Comparison of ENCODE assay signal across 8 cellular contexts in the genomic region with DNA sequence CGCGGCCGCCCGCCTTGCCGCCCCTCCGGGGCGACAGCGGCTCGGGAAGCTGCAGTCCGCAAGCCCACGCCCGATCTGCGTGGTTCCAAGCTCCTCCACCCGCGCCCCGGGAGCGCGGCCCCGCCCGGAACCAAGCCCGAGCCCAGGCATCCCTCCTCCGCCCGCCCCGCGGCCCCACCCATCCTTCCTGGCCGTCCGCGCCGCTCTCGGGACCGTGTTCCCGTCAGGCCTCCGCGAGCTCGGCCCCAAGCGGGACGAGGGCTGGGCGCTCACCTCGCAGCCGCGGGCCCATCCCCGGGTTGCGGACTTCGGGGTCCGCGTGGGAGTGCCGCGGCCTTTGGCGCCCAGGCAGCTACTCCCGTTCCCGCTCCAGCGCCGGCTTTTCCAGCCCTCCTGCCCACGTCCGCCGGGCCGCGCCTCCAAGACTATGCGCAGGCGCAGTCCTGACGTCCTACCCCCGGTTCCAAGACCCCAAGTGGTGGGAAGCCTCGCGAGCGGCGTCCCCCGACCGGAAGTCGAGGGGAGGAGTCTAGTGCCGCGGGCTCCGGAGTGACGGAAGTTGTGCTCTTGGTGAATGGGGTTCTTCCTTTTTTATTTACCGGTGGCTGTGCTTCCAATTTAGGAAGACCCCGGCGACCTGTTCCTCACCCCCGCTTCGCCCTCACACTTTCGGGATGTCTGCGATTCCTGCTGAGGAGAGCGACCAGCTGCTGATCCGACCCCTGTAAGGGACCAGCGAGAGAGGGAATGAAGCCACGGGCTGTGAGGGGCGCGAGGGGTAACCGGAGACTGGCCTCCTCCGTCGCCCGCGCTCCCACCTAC. TPM values are rescaled to one million over a fixed set of nuclear protein-coding genes. Genes with fewer than 3 reads are reported as not detected.
DNase-seq lines count a peak whose midpoint lies in the region; ATAC-seq, FAIRE-seq and TF ChIP-seq lines count a peak whose summit lies in the region.

A gene (plus strand): TSS at position 555 of the 822 bp plus-strand sequence. CDS start 120 bp downstream, at position 675.
A gene with protein sequence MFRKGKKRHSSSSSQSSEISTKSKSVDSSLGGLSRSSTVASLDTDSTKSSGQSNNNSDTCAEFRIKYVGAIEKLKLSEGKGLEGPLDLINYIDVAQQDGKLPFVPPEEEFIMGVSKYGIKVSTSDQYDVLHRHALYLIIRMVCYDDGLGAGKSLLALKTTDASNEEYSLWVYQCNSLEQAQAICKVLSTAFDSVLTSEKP (minus strand): TSS at position 429 of the 822 bp plus-strand sequence. CDS start 4,831 bp downstream, outside the sequence.

- peak within 1 kb of the TSS; percentile 90 for H3K9ac ChIP-seq in endothelial cell of umbilical vein (replicated peaks; ENCODE audit: extremely low read depth, insufficient read depth, low read length)

- H3K4me1 ChIP-seq in OCI-LY7 (ENCODE audit: insufficient read depth, low read length, poor library complexity, severe bottlenecking) = peaks cover 25% of the 10 kb centered on the region
- H3K4me1 ChIP-seq in endothelial cell of umbilical vein (ENCODE audit: control insufficient read depth, extremely low read depth, insufficient read depth, low read length) = peaks cover 16% of the 10 kb centered on the region

- H3K9me3 ChIP-seq in OCI-LY7 (ENCODE audit: low read length) (no peaks in the 10 kb centered on the region), endothelial cell of umbilical vein (replicated peaks; ENCODE audit: control insufficient read depth, insufficient read depth, low read length) (no peaks in the 10 kb centered on the region)

- H3K4me2 ChIP-seq in OCI-LY7 (ENCODE audit: low read length) (peak within 1 kb of the TSS; percentile 95), endothelial cell of umbilical vein (ENCODE audit: insufficient read depth, low read length) (peak within 1 kb of the TSS; percentile 86)

- intact Hi-C loops in OCI-LY7 (cut with micrococcal nuclease; ENCODE audit: unreplicated experiment) (loop anchor here (1.0 to 5.0 kb wide), 5 partner anchors 51 to 419 kb away; a partner anchor contains a TSS), endothelial cell of umbilical vein (cut with micrococcal nuclease) (loop anchor here (1.0 to 5.0 kb wide), 5 partner anchors 52 to 281 kb away; a partner anchor contains a TSS)

- H3K36me3 ChIP-seq in OCI-LY7 (ENCODE audit: insufficient read depth, low read length) = peaks cover 27% of the 10 kb centered on the region
- H3K36me3 ChIP-seq in endothelial cell of umbilical vein (ENCODE audit: control insufficient read depth in 2 of 2, extremely low read depth in 1 of 2, insufficient read depth in 2 of 2, low read length in 2 of 2) = no peaks in the 10 kb centered on the region

- dilution Hi-C loops in endothelial cell of umbilical vein (cut with MboI; ENCODE audit: extremely low pct_ligation_motif_present, low sequenced_read_pairs) = no loop called here

- H3K79me2 ChIP-seq in OCI-LY7 (ENCODE audit: insufficient read depth, low read depth, low read length) = peaks cover 75% of the 10 kb centered on the region
- H3K79me2 ChIP-seq in endothelial cell of umbilical vein (ENCODE audit: control insufficient read depth, insufficient read depth, low read length) = peaks cover 50% of the 10 kb centered on the region

- POLR2A ChIA-PET in OCI-LY7 (lab: Charles Lee) (interaction anchor here (0.6 to 1.4 kb wide), 6 partner anchors 8 to 420 kb away, joined by 3 to 5 read pairs (median 3); a partner anchor contains a TSS), endothelial cell of umbilical vein (lab: Charles Lee) (no interaction called here)

- peak; percentile 96 for DNase-seq in D721Med (ENCODE audit: insufficient read length, low spot score)
- DNase-seq in HuH-7.5 (ENCODE audit: low spot score) = peak; percentile 92
- DNase-seq in OCI-LY7 (ENCODE audit: low spot score) = peak; percentile 99
- DNase-seq in activated T-cell treated with anti-CD3 and anti-CD28 coated beads for 1 hour (ENCODE audit: low read depth) = peak; percentile 91
- peak; percentile 96 for DNase-seq in endothelial cell of umbilical vein (ENCODE audit: low read depth, low spot score)
- peak; percentile 96 for DNase-seq in middle frontal gyrus (ENCODE audit: extremely low spot score, low spot score)
- DNase-seq in stimulated activated CD8-positive, alpha-beta memory T cell treated with anti-CD3 and anti-CD28 coated beads, Interleukin-2, amount 100 ng/mL, for 48 hours (ENCODE audit: low read depth in 2 of 2) = peak; percentile 96 to 97

- no peaks in the 10 kb centered on the region for H3K9me2 ChIP-seq in OCI-LY7 (ENCODE audit: insufficient read depth, low read length)

- H4K20me1 ChIP-seq in OCI-LY7 (ENCODE audit: insufficient read depth, low read length) (peaks cover 4% of the 10 kb centered on the region; the same call in 1 of the 2 replicates), endothelial cell of umbilical vein (replicated peaks; ENCODE audit: control insufficient read depth, extremely low read depth, insufficient read depth, low read length) (no peaks in the 10 kb centered on the region)

- H3K27me3 ChIP-seq in endothelial cell of umbilical vein (ENCODE audit: control insufficient read depth in 2 of 2, insufficient read depth in 2 of 2, low read length in 2 of 2) = no peaks in the 10 kb centered on the region

- H3K4me3 ChIP-seq in OCI-LY7 (ENCODE audit: low read depth, low read length, poor library complexity, severe bottlenecking) (peak within 1 kb of the TSS; percentile 76), endothelial cell of umbilical vein (replicated peaks in 1 of 3; ENCODE audit: insufficient read depth in 1 of 3, low read depth in 1 of 3, low read length in 3 of 3) (peak within 1 kb of the TSS; percentile 52 to 98 (median 75))

- FAIRE-seq in D721Med (lab: Jason Lieb, UNC) (no peak), endothelial cell of umbilical vein (lab: Jason Lieb, UNC) (peak; percentile 94)

- H3K27ac ChIP-seq in OCI-LY7 (ENCODE audit: low read depth, low read length, poor library complexity, severe bottlenecking) (peak within 1 kb of the TSS; percentile 74), endothelial cell of umbilical vein (ENCODE audit: insufficient read depth, low read depth, low read length) (peak within 1 kb of the TSS; percentile 62)

- BruUV-seq in OCI-LY7 (replicated peaks; lab: Mats Ljungman, UMichigan) (no TSS peak), endothelial cell of umbilical vein (replicated peaks; lab: Mats Ljungman, UMichigan) (no TSS peak)

- peak; percentile 78 for ATAC-seq in GM21526 (IDR thresholded peaks at IDR 0.05; ENCODE audit: low FRiP score, unreplicated experiment)

- H2AFZ ChIP-seq in OCI-LY7 (ENCODE audit: low read length) = peak within 1 kb of the TSS; percentile 73
- H2AFZ ChIP-seq in endothelial cell of umbilical vein (ENCODE audit: low read depth, low read length) = peak within 1 kb of the TSS; percentile 80

- TF ChIP-seq CTCF in D721Med (IDR thresholded peaks at IDR 0.05; ENCODE audit: insufficient read depth, missing control alignments) (no peak), OCI-LY7 (conservative IDR thresholded peaks at IDR 0.05; ENCODE audit: low read length) (no peak), endothelial cell of umbilical vein (IDR thresholded peaks at IDR 0.05; ENCODE audit: extremely low read depth in 1 of 2, insufficient read depth in 1 of 2, low read depth in 1 of 2, low read length in 2 of 2) (no peak)

- CTCF ChIA-PET in OCI-LY7 (lab: Charles Lee; ENCODE audit: unreplicated experiment) (interaction anchor here (1.2 kb wide), 1 partner anchor 133 kb away, joined by 4 read pairs; no protein-coding TSS in a partner anchor), endothelial cell of umbilical vein (lab: Charles Lee) (interaction anchor here (0.8 to 1.6 kb wide), 3 partner anchors 23 to 280 kb away, joined by 3 read pairs; no protein-coding TSS in a partner anchor)

- no peaks in the 10 kb centered on the region for H3K9me1 ChIP-seq in endothelial cell of umbilical vein (replicated peaks; ENCODE audit: control insufficient read depth, extremely low read depth, insufficient read depth, low read length)

- peak; percentile 76 for TF ChIP-seq POLR2A in endothelial cell of umbilical vein (IDR thresholded peaks at IDR 0.05; ENCODE audit: low read depth, low read length)

TF ChIP-seq in endothelial cell of umbilical vein, 7 proteins besides CTCF, POLR2A, EP300 and RAD21:
- TF ChIP-seq GATA2 (IDR thresholded peaks at IDR 0.05; ENCODE audit: insufficient read depth, insufficient read length, low read depth, low read length) = no peak
- TF ChIP-seq POLR2AphosphoS5 (IDR thresholded peaks at IDR 0.05; ENCODE audit: insufficient read depth, low read depth, low read length) = peak; percentile 94

RNA-seq across cellular contexts. Expression of the first gene that starts in this region (rescaled TPM):
- total RNA-seq in OCI-LY7 (2014; rRNA removed; shearing (Covaris generic)) = 52.0 and 54.5 TPM in 2 replicates
- total RNA-seq in OCI-LY7 (2022) = 88.3 and 95.2 TPM in 2 replicates
- total RNA-seq in endothelial cell of umbilical vein = 35.6 and 37.1 TPM in 2 replicates
- polyA plus RNA-seq in endothelial cell of umbilical vein = 12.2 and 13.7 TPM in 2 replicates
- 22.7 and 23.4 TPM in 2 replicates for polyA plus RNA-seq in endothelial cell of umbilical vein (2011; cell fraction: cytosol; rRNA removed)
- polyA plus RNA-seq in endothelial cell of umbilical vein (2011; cell fraction: nucleus; rRNA removed) = 37.7 and 44.9 TPM in 2 replicates
- polyA plus RNA-seq in endothelial cell of umbilical vein (2012) = 46.4 and 56.3 TPM in 2 replicates
- polyA minus RNA-seq in endothelial cell of umbilical vein = 16.1 and 19.1 TPM in 2 replicates
- 30.6 TPM for polyA minus RNA-seq in endothelial cell of umbilical vein (2011; cell fraction: cytosol; rRNA and poly(A)+ RNA removed)
- 19.9 and 20.3 TPM in 2 replicates for polyA minus RNA-seq in endothelial cell of umbilical vein (2011; cell fraction: nucleus; rRNA and poly(A)+ RNA removed)

RNA-seq across cellular contexts. Expression of the second gene that starts in this region (rescaled TPM):
- total RNA-seq in OCI-LY7 (2014; rRNA removed; shearing (Covaris generic)) = 51.9 and 54.0 TPM in 2 replicates
- total RNA-seq in OCI-LY7 (2022) (102 and 105 TPM in 2 replicates), endothelial cell of umbilical vein (95.5 and 170 TPM in 2 replicates)
- polyA plus RNA-seq in endothelial cell of umbilical vein = 43.3 and 45.0 TPM in 2 replicates
- polyA plus RNA-seq in endothelial cell of umbilical vein (2011; cell fraction: cytosol; rRNA removed) = 77.1 and 81.9 TPM in 2 replicates
- polyA plus RNA-seq in endothelial cell of umbilical vein (2011; cell fraction: nucleus; rRNA removed) = 60.3 and 66.0 TPM in 2 replicates
- 135 and 188 TPM in 2 replicates for polyA plus RNA-seq in endothelial cell of umbilical vein (2012)
- 22.1 and 25.2 TPM in 2 replicates for polyA minus RNA-seq in endothelial cell of umbilical vein
- 55.0 TPM for polyA minus RNA-seq in endothelial cell of umbilical vein (2011; cell fraction: cytosol; rRNA and poly(A)+ RNA removed)
- polyA minus RNA-seq in endothelial cell of umbilical vein (2011; cell fraction: nucleus; rRNA and poly(A)+ RNA removed) = 11.1 and 14.7 TPM in 2 replicates

Comparison
In these comparisons a context has a peak if more than half of its experiments do, and no peak if none do; other contexts are left out.
1. Peak in every context shown above with its lines: DNase-seq, ATAC-seq, H3K4me3 ChIP-seq and H3K27ac ChIP-seq.